In genomic region chr5:169838688-169839087, GRCh38 we compare ENCODE assay signal across 14 cellular contexts.
A peak's percentile ranks its signal among the peaks of the same experiment; 100 is the strongest.
DNase-seq lines count a peak whose midpoint lies in the region; ATAC-seq and TF ChIP-seq lines count a peak whose summit lies in the region.
"Had no signal": no experiment of that assay in that cellular context is flagged by ENCODE, and none has a peak within 500 bp of the region (broad histone marks: within the 10 kb centered on the region; RNA-seq: fewer than 3 reads in every experiment).

No MANE protein-coding gene starts in this region.

- DNase-seq in CD8-positive, alpha-beta T cell: no peak
- peak; percentile 17 for DNase-seq in GM19238 (ENCODE audit: insufficient read length, low spot score)
- no peak for DNase-seq in testis
- DNase-seq in posterior cingulate gyrus: no peak
- no peak for DNase-seq in stimulated activated CD4-positive, alpha-beta T cell treated with anti-CD3 and anti-CD28 coated beads, Interleukin-15, amount 100 ng/mL, for 24 hours
- DNase-seq in epidermal melanocyte (ENCODE audit: insufficient read length, low spot score): no peak
- DNase-seq: activated naive CD4-positive, alpha-beta T cell treated with Interleukin-2 at 50 U/mL for 16 hours; colonic mucosa; foreskin melanocyte; GF-D8; NCI-H2081 had no signal

- H3K27me3 Mint-ChIP-seq in CD8-positive, alpha-beta T cell (ENCODE audit: low read depth): no peaks in the 10 kb centered on the region

- no peaks in the 10 kb centered on the region for H3K9me3 ChIP-seq in CD8-positive, alpha-beta T cell (ENCODE audit: low read length)
- no peaks in the 10 kb centered on the region for H3K9me3 ChIP-seq in testis
- H3K9me3 ChIP-seq: colonic mucosa, vagina had no signal

- H3K36me3 ChIP-seq in CD8-positive, alpha-beta T cell (ENCODE audit: insufficient read depth, low read length): peaks cover 4% of the 10 kb centered on the region
- no peaks in the 10 kb centered on the region for H3K36me3 ChIP-seq in testis (ENCODE audit: low read depth, missing control alignments)
- H3K36me3 ChIP-seq: colonic mucosa, vagina had no signal

- no peak overlapping the region for H3K27ac ChIP-seq in CD8-positive, alpha-beta T cell (ENCODE audit: low read depth, low read length)
- H3K27ac ChIP-seq in testis: no peak overlapping the region
- H3K27ac ChIP-seq: colonic mucosa, vagina had no signal

- POLR2A ChIA-PET in CD8-positive, alpha-beta T cell (lab: Charles Lee): no interaction called here

- TF ChIP-seq POLR2A in testis (IDR thresholded peaks at IDR 0.05): no peak

- no peak for ATAC-seq in CD8-positive, alpha-beta T cell
- ATAC-seq in HG02610 (IDR thresholded peaks at IDR 0.05; ENCODE audit: unreplicated experiment) (peak; percentile 92), HG03378 (IDR thresholded peaks at IDR 0.05; ENCODE audit: unreplicated experiment) (peak; percentile 84)

- peaks cover 73% of the 10 kb centered on the region for H3K36me3 Mint-ChIP-seq in CD8-positive, alpha-beta T cell

- no peak overlapping the region for H3K4me3 Mint-ChIP-seq in CD8-positive, alpha-beta T cell

- peak overlapping the region; percentile 62 for H3K27ac Mint-ChIP-seq in CD8-positive, alpha-beta T cell

- CTCF ChIA-PET in CD8-positive, alpha-beta T cell (lab: Charles Lee): no interaction called here

- no peaks in the 10 kb centered on the region for H3K9me3 Mint-ChIP-seq in CD8-positive, alpha-beta T cell

- H3K4me3 ChIP-seq in CD8-positive, alpha-beta T cell (ENCODE audit: low read depth, low read length): no peak overlapping the region
- no peak overlapping the region for H3K4me3 ChIP-seq in testis
- H3K4me3 ChIP-seq: colonic mucosa, vagina had no signal

- H3K4me1 ChIP-seq in CD8-positive, alpha-beta T cell (ENCODE audit: insufficient read depth, low read length): no peaks in the 10 kb centered on the region
- no peaks in the 10 kb centered on the region for H3K4me1 ChIP-seq in testis
- H3K4me1 ChIP-seq: colonic mucosa, vagina had no signal

- TF ChIP-seq CTCF in CD8-positive, alpha-beta T cell (IDR thresholded peaks at IDR 0.05): no peak
- no peak for TF ChIP-seq CTCF in testis (IDR thresholded peaks at IDR 0.05)

- WGBS in testis, 2 donors: 89 to 93% methylated on average over 3 of the region's 3 CpGs

- peaks cover 5% of the 10 kb centered on the region for H3K4me1 Mint-ChIP-seq in CD8-positive, alpha-beta T cell (ENCODE audit: low read depth)

- intact Hi-C loops in CD8-positive, alpha-beta T cell (cut with DNase I, micrococcal nuclease): no loop called here
- intact Hi-C loops in testis (cut with DNase I; ENCODE audit: low total_unique reads) (no loop called here), posterior cingulate gyrus (cut with DNase I) (no loop called here)

- H3K27me3 ChIP-seq in CD8-positive, alpha-beta T cell (ENCODE audit: insufficient read depth, low read length): no peaks in the 10 kb centered on the region
- H3K27me3 ChIP-seq in testis: no peaks in the 10 kb centered on the region
- H3K27me3 ChIP-seq: colonic mucosa, vagina had no signal
